14 cellular contexts compared by ENCODE assay signal in genomic region chr6:71034578-71034977, GRCh38.
DNase-seq lines count a peak whose midpoint lies in the region; ATAC-seq and TF ChIP-seq lines count a peak whose summit lies in the region.
"Had no signal": no experiment of that assay in that cellular context is flagged by ENCODE, and none has a peak within 500 bp of the region (broad histone marks: within the 10 kb centered on the region; RNA-seq: fewer than 3 reads in every experiment).

No MANE protein-coding gene starts in this region.

- TF ChIP-seq RAD21 in HCT116 (IDR thresholded peaks at IDR 0.05; ENCODE audit: low read depth): no peak

- peaks cover 12% of the 10 kb centered on the region; the same call in 1 of the 2 replicates for H3K27me3 ChIP-seq in HCT116 (ENCODE audit: insufficient read depth, low read length)

- no peaks in the 10 kb centered on the region for H3K36me3 ChIP-seq in HCT116 (ENCODE audit: control insufficient read depth in 1 of 2, insufficient read depth in 2 of 2, low read length in 2 of 2)
- H3K36me3 ChIP-seq: HAP-1 had no signal

- no peaks in the 10 kb centered on the region for H3K9me3 ChIP-seq in HCT116 (ENCODE audit: control insufficient read depth in 1 of 2, insufficient read depth in 1 of 2, low read depth in 1 of 2, low read length in 2 of 2)
- H3K9me3 ChIP-seq: HAP-1 had no signal

- no TSS peak for BruUV-seq in HCT116 (replicated peaks; lab: Mats Ljungman, UMichigan)

- H4K20me1 ChIP-seq in HCT116 (ENCODE audit: insufficient read depth): no peaks in the 10 kb centered on the region

- H3K9me2 ChIP-seq in HCT116 (ENCODE audit: insufficient read depth): no peaks in the 10 kb centered on the region

- no peak; the same call in 1 of the 2 replicates for ATAC-seq in HCT116
- no peak for ATAC-seq in GM18519 (IDR thresholded peaks at IDR 0.05; ENCODE audit: low FRiP score, unreplicated experiment)

- no peak overlapping the region for H3K4me2 ChIP-seq in HCT116 (ENCODE audit: low read length)

- RAD21 ChIA-PET in HCT116 (lab: Charles Lee; ENCODE audit: low non-redundant PET in 1 of 2, low total read pairs in 2 of 2, uncharacterized antibody in 2 of 2, unreplicated experiment in 2 of 2): no interaction called here

- intact Hi-C loops in HCT116 (cut with micrococcal nuclease): no loop called here

- no peak overlapping the region for H2AFZ ChIP-seq in HCT116 (ENCODE audit: low read depth, low read length, poor library complexity, severe bottlenecking)

- DNase-seq in COLO668 (lab: John Stamatoyannopoulos, UW; ENCODE audit: unreplicated experiment): peak; percentile 18
- DNase-seq in HCT116 (ENCODE audit: low read depth, low spot score): no peak
- peak; percentile 75 for DNase-seq in NCI-H2227 treated with DMSO at 0.1 percent for 48 hours (lab: John Stamatoyannopoulos, UW)
- DNase-seq in caudate nucleus (lab: John Stamatoyannopoulos, UW): no peak
- no peak for DNase-seq in DMS79 treated with DMSO at 0.1 percent for 48 hours (lab: John Stamatoyannopoulos, UW)
- no peak for DNase-seq in UCSD-AML1 (lab: John Stamatoyannopoulos, UW; ENCODE audit: unreplicated experiment)
- no peak for DNase-seq in activated CD4-positive, CD25-positive, alpha-beta regulatory T cell treated with anti-CD3 and anti-CD28 coated beads, Interleukin-2, amount 50 U/mL, for 72 hours
- DNase-seq: ACHN; CD4-positive, CD25-positive, alpha-beta regulatory T cell; EL; NCI-H187 treated with DMSO at 0.1 percent for 48 hours; RPMI8226 had no signal

- CTCF ChIA-PET in HCT116 (lab: Charles Lee): no interaction called here

- H3K4me3 ChIP-seq in HCT116 (replicated peaks in 1 of 2; ENCODE audit: low read depth in 1 of 2, low read length in 2 of 2): no peak overlapping the region
- H3K4me3 ChIP-seq: HAP-1 had no signal

- TF ChIP-seq CTCF in HCT116 (IDR thresholded peaks at IDR 0.05 in 2 of 3, conservative IDR thresholded peaks at IDR 0.05 in 1 of 3; ENCODE audit: borderline replicate concordance in 1 of 3, insufficient read depth in 1 of 3, low read depth in 2 of 3, low read length in 2 of 3): no peak

- no peak overlapping the region for H3K9ac ChIP-seq in HCT116 (ENCODE audit: low read length)

- POLR2A ChIA-PET in HCT116 (lab: Charles Lee): no interaction called here

- H3K27ac ChIP-seq in HCT116 (ENCODE audit: low read depth, low read length) (no peak overlapping the region), caudate nucleus (ENCODE audit: low read depth, low read length) (peak overlapping the region; percentile 27)

- no peak for TF ChIP-seq POLR2A in HCT116 (IDR thresholded peaks at IDR 0.05; ENCODE audit: borderline replicate concordance, extremely low read depth, insufficient read depth, insufficient read length)

- no peaks in the 10 kb centered on the region for H3K4me1 ChIP-seq in HCT116 (ENCODE audit: control insufficient read depth in 1 of 2, insufficient read depth in 2 of 2, low read length in 2 of 2)

- no peaks in the 10 kb centered on the region for H3K79me2 ChIP-seq in HCT116 (ENCODE audit: insufficient read depth, low read length)

TF ChIP-seq in HCT116, 20 proteins besides CTCF, POLR2A, EP300 and RAD21:
- TF ChIP-seq TCF7L2 (IDR thresholded peaks at IDR 0.05; ENCODE audit: borderline replicate concordance, extremely low read depth, insufficient read depth, insufficient read length): peak; percentile 72
- no peak for TF ChIP-seq FOSL1 (IDR thresholded peaks at IDR 0.05; ENCODE audit: low read depth)

Comparison
In these comparisons a context has a peak if more than half of its experiments do, and no peak if none do; other contexts are left out.
1. DNase-seq: peak in COLO668 (single experiment) and NCI-H2227 treated with DMSO at 0.1 percent for 48 hours (single experiment); none in HCT116 (single experiment), caudate nucleus (0 of 61), DMS79 treated with DMSO at 0.1 percent for 48 hours (single experiment), UCSD-AML1 (single experiment) and activated CD4-positive, CD25-positive, alpha-beta regulatory T cell treated with anti-CD3 and anti-CD28 coated beads, Interleukin-2, amount 50 U/mL, for 72 hours (single experiment).